In genomic region chr14:65412189-65412846, GRCh38 we compare ENCODE assay signal across 1 cellular context.
TF ChIP-seq lines count a peak whose summit lies in the region.

TSS of gene FUT8 (plus strand) at chr14:65412730. CDS start at chr14:65561564, 148,834 bp downstream.

TF ChIP-seq in HepG2, 621 proteins besides CTCF, POLR2A, EP300 and RAD21 (continued from another document and continues in another):
- TF ChIP-seq DMTF1 (CRISPR knock-in tag; IDR thresholded peaks at IDR 0.05) = no peak
- no peak for TF ChIP-seq ZNF513 (CRISPR knock-in tag; conservative IDR thresholded peaks at IDR 0.05)
- no peak for TF ChIP-seq TRIM24 (CRISPR knock-in tag; IDR thresholded peaks at IDR 0.05)
- TF ChIP-seq ZNF687 (CRISPR knock-in tag; IDR thresholded peaks at IDR 0.05) = peak; percentile 91
- TF ChIP-seq ZBTB2 (CRISPR knock-in tag; IDR thresholded peaks at IDR 0.05; ENCODE audit: low read depth) = no peak; the same call in 1 of the 2 replicates
- no peak for TF ChIP-seq REST (IDR thresholded peaks at IDR 0.05; ENCODE audit: borderline replicate concordance in 1 of 2, low read depth in 1 of 2, low read length in 2 of 2)
- no peak for TF ChIP-seq PCBP1 (IDR thresholded peaks at IDR 0.05; ENCODE audit: borderline replicate concordance, low read depth, low read length)
- TF ChIP-seq LCORL (IDR thresholded peaks at IDR 0.05) = no peak
- peak; percentile 92 for TF ChIP-seq LCORL (CRISPR knock-in tag; IDR thresholded peaks at IDR 0.05)
- no peak for TF ChIP-seq SP140L (CRISPR knock-in tag; IDR thresholded peaks at IDR 0.05; ENCODE audit: borderline replicate concordance)
- TF ChIP-seq PHF5A (CRISPR knock-in tag; IDR thresholded peaks at IDR 0.05; ENCODE audit: low read depth, unreplicated experiment) = no peak
- no peak for TF ChIP-seq KLF9 (CRISPR knock-in tag; IDR thresholded peaks at IDR 0.05; ENCODE audit: low read depth)
- TF ChIP-seq DRAP1 (CRISPR knock-in tag; IDR thresholded peaks at IDR 0.05) = no peak
- TF ChIP-seq PPARG (CRISPR knock-in tag; conservative IDR thresholded peaks at IDR 0.05) = no peak; the same call in 1 of the 2 replicates
- TF ChIP-seq ZNF784 (CRISPR knock-in tag; IDR thresholded peaks at IDR 0.05; ENCODE audit: borderline replicate concordance) = no peak
- no peak for TF ChIP-seq AGO1 (IDR thresholded peaks at IDR 0.05; ENCODE audit: low read depth, low read length, poor library complexity, severe bottlenecking)
- no peak for TF ChIP-seq ZMYM2 (CRISPR knock-in tag; IDR thresholded peaks at IDR 0.05)
- TF ChIP-seq ARID5B (CRISPR knock-in tag; IDR thresholded peaks at IDR 0.05) = peak; percentile 38
- TF ChIP-seq PLRG1 (conservative IDR thresholded peaks at IDR 0.05) = no peak
- TF ChIP-seq ZNF709 (CRISPR knock-in tag; IDR thresholded peaks at IDR 0.05) = 0 out of 2 replicates have a peak, but pooled peaks have one; percentile 71
- no peak for TF ChIP-seq HMG20B (CRISPR knock-in tag; conservative IDR thresholded peaks at IDR 0.05)
- TF ChIP-seq IRX3 (CRISPR knock-in tag; IDR thresholded peaks at IDR 0.05; ENCODE audit: borderline replicate concordance, low read depth) = no peak
- peak; percentile 81; the same call in 1 of the 2 replicates for TF ChIP-seq ZNF792 (CRISPR knock-in tag; IDR thresholded peaks at IDR 0.05)
- TF ChIP-seq ZNF720 (CRISPR knock-in tag; IDR thresholded peaks at IDR 0.05) = no peak
- peak; percentile 89 for TF ChIP-seq HNRNPK (IDR thresholded peaks at IDR 0.05; ENCODE audit: low read depth, low read length, poor library complexity, severe bottlenecking)
- TF ChIP-seq GZF1 (CRISPR knock-in tag; IDR thresholded peaks at IDR 0.05) = 0 out of 2 replicates have a peak, but pooled peaks have one; percentile 60
- TF ChIP-seq ZNF576 (CRISPR knock-in tag; IDR thresholded peaks at IDR 0.05) = no peak
- TF ChIP-seq XBP1 (CRISPR knock-in tag; IDR thresholded peaks at IDR 0.05) = no peak
- TF ChIP-seq POLR2AphosphoS5 (IDR thresholded peaks at IDR 0.05; ENCODE audit: low read depth, low read length) = peak; percentile 47
- no peak; the same call in none of the 2 replicates for TF ChIP-seq ARHGAP35 (CRISPR knock-in tag; IDR thresholded peaks at IDR 0.05; ENCODE audit: borderline replicate concordance)
- TF ChIP-seq SNAI1 (CRISPR knock-in tag; IDR thresholded peaks at IDR 0.05; ENCODE audit: borderline replicate concordance) = no peak
- TF ChIP-seq ZNF441 (CRISPR knock-in tag; IDR thresholded peaks at IDR 0.05; ENCODE audit: borderline replicate concordance) = no peak; the same call in 1 of the 2 replicates
- TF ChIP-seq SP4 (CRISPR knock-in tag; IDR thresholded peaks at IDR 0.05) = no peak
- TF ChIP-seq THAP7 (CRISPR knock-in tag; IDR thresholded peaks at IDR 0.05) = no peak
- TF ChIP-seq ZFYVE20 (CRISPR knock-in tag; IDR thresholded peaks at IDR 0.05; ENCODE audit: borderline replicate concordance, low read depth) = no peak
- TF ChIP-seq TCF7 (IDR thresholded peaks at IDR 0.05; ENCODE audit: low read depth) = no peak
- TF ChIP-seq ZNF530 (CRISPR knock-in tag; IDR thresholded peaks at IDR 0.05; ENCODE audit: low read depth) = no peak
- peak; percentile 77 for TF ChIP-seq TFDP1 (CRISPR knock-in tag; IDR thresholded peaks at IDR 0.05; ENCODE audit: borderline replicate concordance)
- TF ChIP-seq ZMAT3 (CRISPR knock-in tag; conservative IDR thresholded peaks at IDR 0.05) = no peak; the same call in 1 of the 2 replicates
